In genomic region chr7:126783613-126784012, GRCh38 we compare ENCODE assay signal across 4 cellular contexts.
"Had no signal": no experiment of that assay in that cellular context is flagged by ENCODE, and none has a peak within 500 bp of the region (broad histone marks: within the 10 kb centered on the region; RNA-seq: fewer than 3 reads in every experiment).

No MANE protein-coding gene starts in this region.

- DNase-seq: GM23248, GOT3, H7, HFFc6 had no signal
